8 cellular contexts compared by ENCODE assay signal in the genomic region with DNA sequence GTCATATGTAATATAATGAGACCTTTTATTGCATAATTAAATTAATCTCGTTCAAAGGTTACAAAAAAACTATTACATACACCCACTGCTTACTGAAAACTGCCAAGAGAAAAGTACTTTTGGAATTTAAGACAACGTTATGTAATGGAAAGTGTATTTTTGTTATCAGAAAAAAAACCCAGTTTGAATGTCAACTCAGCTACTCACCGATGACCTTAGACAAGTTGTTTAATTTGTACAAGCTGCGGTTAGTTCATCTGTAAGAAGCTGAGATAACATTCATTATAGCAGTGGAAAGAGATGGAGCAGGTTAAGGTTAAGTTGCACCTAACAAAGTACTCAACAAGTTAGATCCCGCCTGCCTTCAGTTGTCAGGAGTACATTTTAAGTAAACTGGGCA. TPM values are rescaled to one million over a fixed set of nuclear protein-coding genes. Genes with fewer than 3 reads are reported as not detected.
DNase-seq lines count a peak whose midpoint lies in the region; ATAC-seq and TF ChIP-seq lines count a peak whose summit lies in the region.

No MANE protein-coding gene starts in this region.

- H3K27ac ChIP-seq in SJSA1 (peak overlapping the region; percentile 65; the same call in 1 of the 2 replicates), fibroblast of lung (ENCODE audit: insufficient read depth, low read length) (peak overlapping the region; percentile 96), rectal smooth muscle tissue (ENCODE audit: low read depth, low read length) (no peak overlapping the region), RWPE1 (no peak overlapping the region)

- peaks cover 63% of the 10 kb centered on the region for H3K79me2 ChIP-seq in fibroblast of lung (ENCODE audit: control insufficient read depth, insufficient read depth, low read length)

- no peak overlapping the region for H2AFZ ChIP-seq in fibroblast of lung (ENCODE audit: low read length)

- H3K9ac ChIP-seq in fibroblast of lung (ENCODE audit: insufficient read depth, low read length), result peak overlapping the region; percentile 87
- no peak overlapping the region for H3K9ac ChIP-seq in rectal smooth muscle tissue (ENCODE audit: low read length)

- H3K36me3 ChIP-seq in SJSA1 (peaks cover 54% of the 10 kb centered on the region), fibroblast of lung (ENCODE audit: control insufficient read depth, insufficient read depth, low read length) (peaks cover 7% of the 10 kb centered on the region), rectal smooth muscle tissue (ENCODE audit: control insufficient read depth, insufficient read depth, low read length) (peaks cover 5% of the 10 kb centered on the region)

- H3K9me3 ChIP-seq in SJSA1 (replicated peaks) (no peaks in the 10 kb centered on the region), fibroblast of lung (ENCODE audit: control insufficient read depth, insufficient read depth, low read depth, low read length) (no peaks in the 10 kb centered on the region)

- DNase-seq in SJSA1 (ENCODE audit: low read depth in 1 of 2, low spot score in 2 of 2), result no peak
- DNase-seq in fibroblast of lung (ENCODE audit: low read depth in 2 of 2), result peak in 1 of 2 donors; percentile 88
- no peak for DNase-seq in glomerular visceral epithelial cell (ENCODE audit: extremely low spot score)
- no peak for DNase-seq in RWPE1 (ENCODE audit: low spot score)

- H3K4me3 ChIP-seq in GM08714 (ENCODE audit: low read length) (peak overlapping the region; percentile 87), SJSA1 (peak overlapping the region; percentile 64), fibroblast of lung (replicated peaks in 1 of 4; ENCODE audit: control extremely low read depth in 1 of 4, insufficient read depth in 1 of 4, low read depth in 3 of 4, low read length in 4 of 4) (peak overlapping the region; percentile 51 to 97 (median 88)), rectal smooth muscle tissue (ENCODE audit: low read length) (peak overlapping the region; percentile 85)

- H3K4me1 ChIP-seq in SJSA1 (replicated peaks), result peaks cover 13% of the 10 kb centered on the region
- peaks cover 2% of the 10 kb centered on the region for H3K4me1 ChIP-seq in fibroblast of lung (ENCODE audit: control insufficient read depth, extremely low read depth, insufficient read depth, low read length)
- H3K4me1 ChIP-seq in rectal smooth muscle tissue (ENCODE audit: control insufficient read depth, insufficient read depth, low read length), result peaks cover 16% of the 10 kb centered on the region

- no peak for ATAC-seq in HG02981 (IDR thresholded peaks at IDR 0.05; ENCODE audit: unreplicated experiment)
- no peak for ATAC-seq in GM21367 (IDR thresholded peaks at IDR 0.05; ENCODE audit: unreplicated experiment)

- H3K27me3 ChIP-seq in SJSA1 (replicated peaks) (no peaks in the 10 kb centered on the region), fibroblast of lung (ENCODE audit: control insufficient read depth, insufficient read depth, low read length) (no peaks in the 10 kb centered on the region), rectal smooth muscle tissue (ENCODE audit: control insufficient read depth, insufficient read depth, low read length) (no peaks in the 10 kb centered on the region)

- TF ChIP-seq CTCF in fibroblast of lung (conservative IDR thresholded peaks at IDR 0.05 in 1 of 2, IDR thresholded peaks at IDR 0.05 in 1 of 2; ENCODE audit: low read depth in 1 of 2, low read length in 2 of 2) (no peak), RWPE1 (conservative IDR thresholded peaks at IDR 0.05; ENCODE audit: low read depth) (no peak)

- CTCF ChIA-PET in RWPE1 (lab: Yijun Ruan, JAX), result interaction anchor here (0.6 to 0.9 kb wide), 2 partner anchors 12 to 652 kb away, joined by 3 read pairs; partner anchors contain the start of gene STK17A

- no peaks in the 10 kb centered on the region for H4K20me1 ChIP-seq in fibroblast of lung (ENCODE audit: control insufficient read depth, extremely low read depth, insufficient read depth, low read length)

- POLR2A ChIA-PET in RWPE1 (lab: Yijun Ruan, JAX; ENCODE audit: low non-redundant PET), result no interaction called here

- peak overlapping the region; percentile 86 for H3K4me2 ChIP-seq in fibroblast of lung (ENCODE audit: extremely low read depth, insufficient read depth, low read length)

RNA-seq across cellular contexts. Expression of gene PSMA2, which starts 1.1 kb away (rescaled TPM):
- total RNA-seq in SJSA1 (2014; rRNA removed; shearing (Covaris generic)), result 218 and 258 TPM in 2 replicates
- 27.2 and 33.6 TPM in 2 replicates for total RNA-seq in fibroblast of lung
- 161 and 181 TPM in 2 replicates for polyA plus RNA-seq in fibroblast of lung
- polyA plus RNA-seq in fibroblast of lung (2012), result 129 and 158 TPM in 2 replicates
- polyA minus RNA-seq in fibroblast of lung (ENCODE audit: low replicate concordance), result 2.3 TPM in 1 of 2 replicates, not detected in the other

RNA-seq across cellular contexts. Expression of gene MRPL32, which starts 1.3 kb away (rescaled TPM):
- total RNA-seq in SJSA1 (2014; rRNA removed; shearing (Covaris generic)), result 91.4 and 141 TPM in 2 replicates
- total RNA-seq in fibroblast of lung, result 55.5 and 63.7 TPM in 2 replicates
- polyA plus RNA-seq in fibroblast of lung, result 54.4 and 58.0 TPM in 2 replicates
- polyA plus RNA-seq in fibroblast of lung (2012), result 42.0 and 49.1 TPM in 2 replicates
- 1.2 and 3.0 TPM in 2 replicates for polyA minus RNA-seq in fibroblast of lung (ENCODE audit: low replicate concordance)

RNA-seq across cellular contexts. Expression of gene C7orf25, which starts 19.0 kb away (rescaled TPM):
- total RNA-seq in SJSA1 (2014; rRNA removed; shearing (Covaris generic)), result 12.2 and 14.3 TPM in 2 replicates
- total RNA-seq in fibroblast of lung, result 5.9 and 8.8 TPM in 2 replicates
- polyA plus RNA-seq in fibroblast of lung, result 5.9 and 8.5 TPM in 2 replicates
- 5.7 and 6.1 TPM in 2 replicates for polyA plus RNA-seq in fibroblast of lung (2012)
- 0.85 and 1.1 TPM in 2 replicates for polyA minus RNA-seq in fibroblast of lung (ENCODE audit: low replicate concordance)

Comparison
In these comparisons a context has a peak if more than half of its experiments do, and no peak if none do; other contexts are left out.
1. H3K27ac ChIP-seq: peak in SJSA1 (single experiment) and fibroblast of lung (single experiment); none in rectal smooth muscle tissue (single experiment) and RWPE1 (single experiment).
2. Peak in every context shown above with its lines, with median percentiles within 50 percentile points of each other: H3K4me3 ChIP-seq.